In the genomic region with DNA sequence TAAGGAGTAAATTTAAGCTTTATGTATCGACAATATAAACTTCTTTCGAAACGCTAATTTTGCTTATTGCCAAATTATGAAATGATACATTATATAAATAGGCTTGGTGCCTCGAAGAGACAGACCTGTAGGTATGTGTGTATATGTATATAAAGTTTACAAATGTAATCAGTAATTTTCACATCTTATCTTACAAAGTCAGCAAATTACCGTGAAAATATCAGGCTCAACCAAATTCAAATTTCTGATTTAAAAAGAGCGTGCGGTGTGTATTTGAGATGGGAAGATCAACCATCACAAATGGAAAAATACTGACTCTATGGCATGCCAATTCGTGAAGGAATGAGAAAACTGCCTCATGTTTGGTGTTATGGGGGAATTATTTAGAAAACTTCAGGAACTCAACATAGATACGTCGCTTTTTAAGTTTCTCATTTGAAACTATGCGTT, we compare ENCODE assay signal across 8 cellular contexts. TPM values are rescaled to one million over a fixed set of nuclear protein-coding genes. Genes with fewer than 3 reads are reported as not detected.
DNase-seq lines count a peak whose midpoint lies in the region; ATAC-seq, FAIRE-seq and TF ChIP-seq lines count a peak whose summit lies in the region.

No MANE protein-coding gene starts in this region.

- peaks cover 35% of the 10 kb centered on the region for H4K20me1 ChIP-seq in Loucy (ENCODE audit: insufficient read depth, low read length, poor library complexity, severe bottlenecking)

- H3K4me1 Mint-ChIP-seq in dendritic cell treated with granulocyte-macrophage colony-stimulating factor and Interleukin-4, amounts not matched to agents 40 ng/mL and 50 ng/mL, for 4 days (ENCODE audit: low read depth), result peaks cover 35% of the 10 kb centered on the region
- H3K4me1 Mint-ChIP-seq in natural killer cell, result peaks cover 44 to 49% of the 10 kb centered on the region in 2 donors

- no peaks in the 10 kb centered on the region for H3K9me2 ChIP-seq in Loucy (replicated peaks; ENCODE audit: low read depth, low read length)

- H3F3A ChIP-seq in Loucy (ENCODE audit: low read depth), result no peaks in the 10 kb centered on the region

- H2AFZ ChIP-seq in Loucy (ENCODE audit: low read length), result peak overlapping the region; percentile 92

- peak overlapping the region; percentile 91 for H3K4me2 ChIP-seq in Loucy (ENCODE audit: low read depth, low read length, poor library complexity, severe bottlenecking)

- peak overlapping the region; percentile 88 for H3K9ac ChIP-seq in Loucy (ENCODE audit: low read depth, low read length, poor library complexity, severe bottlenecking)

- H3K27me3 ChIP-seq in Loucy (ENCODE audit: insufficient read depth, low read length, poor library complexity, severe bottlenecking), result no peaks in the 10 kb centered on the region

- TF ChIP-seq CTCF in AG09309 (IDR thresholded peaks at IDR 0.05; ENCODE audit: control insufficient read depth, insufficient read depth, low read depth, low read length, missing control alignments) (no peak), Loucy (conservative IDR thresholded peaks at IDR 0.05; ENCODE audit: low read length) (no peak), natural killer cell (IDR thresholded peaks at IDR 0.05) (no peak)

- no peaks in the 10 kb centered on the region for H3K36me3 ChIP-seq in Loucy (ENCODE audit: insufficient read depth, low read length)

- peak overlapping the region; percentile 99 for H3K4me3 Mint-ChIP-seq in dendritic cell treated with granulocyte-macrophage colony-stimulating factor and Interleukin-4, amounts not matched to agents 40 ng/mL and 50 ng/mL, for 4 days
- H3K4me3 Mint-ChIP-seq in natural killer cell, result peak overlapping the region; percentile 99

- peak overlapping the region; percentile 99 for H3K27ac Mint-ChIP-seq in dendritic cell treated with granulocyte-macrophage colony-stimulating factor and Interleukin-4, amounts not matched to agents 40 ng/mL and 50 ng/mL, for 4 days
- peak overlapping the region; percentile 96 to 99 for H3K27ac Mint-ChIP-seq in natural killer cell

- FAIRE-seq in GM19239 (lab: Jason Lieb, UNC), result no peak

- H3K4me3 ChIP-seq in AG09309 (ENCODE audit: control insufficient read depth, low read depth, low read length) (peak overlapping the region; percentile 65), Loucy (ENCODE audit: low read length, poor library complexity, severe bottlenecking) (peak overlapping the region; percentile 95)

- no peaks in the 10 kb centered on the region for H3K9me3 ChIP-seq in Loucy (ENCODE audit: insufficient read depth, low read depth, low read length)

- no peaks in the 10 kb centered on the region for H3K27me3 Mint-ChIP-seq in dendritic cell treated with granulocyte-macrophage colony-stimulating factor and Interleukin-4, amounts not matched to agents 40 ng/mL and 50 ng/mL, for 4 days
- H3K27me3 Mint-ChIP-seq in natural killer cell (ENCODE audit: low read depth in 2 of 2), result no peaks in the 10 kb centered on the region

- intact Hi-C loops in dendritic cell treated with granulocyte-macrophage colony-stimulating factor and Interleukin-4, amounts not matched to agents 40 ng/mL and 50 ng/mL, for 4 days (cut with micrococcal nuclease), result no loop called here
- intact Hi-C loops in natural killer cell (cut with micrococcal nuclease), result loop anchor here (5.0 to 10.0 kb wide), 2 partner anchors 183 to 231 kb away; a partner anchor contains a TSS

- H3K79me2 ChIP-seq in Loucy (ENCODE audit: insufficient read depth, low read length), result peaks cover 57% of the 10 kb centered on the region

- DNase-seq in AG09309 (ENCODE audit: low read depth) (no peak), natural killer cell (no peak), NCI-H1417 treated with DMSO at 0.1 percent for 48 hours (lab: John Stamatoyannopoulos, UW) (no peak), GM19239 (ENCODE audit: insufficient read length, low spot score) (no peak)

- H3K4me1 ChIP-seq in Loucy (ENCODE audit: insufficient read depth, low read length, poor library complexity, severe bottlenecking), result peaks cover 33% of the 10 kb centered on the region

- peaks cover 59% of the 10 kb centered on the region for H3K36me3 Mint-ChIP-seq in dendritic cell treated with granulocyte-macrophage colony-stimulating factor and Interleukin-4, amounts not matched to agents 40 ng/mL and 50 ng/mL, for 4 days (ENCODE audit: low read depth)
- peaks cover 9% of the 10 kb centered on the region for H3K36me3 Mint-ChIP-seq in natural killer cell

- ATAC-seq in natural killer cell (no peak), GM19467 (IDR thresholded peaks at IDR 0.05; ENCODE audit: unreplicated experiment) (no peak), GM21367 (IDR thresholded peaks at IDR 0.05; ENCODE audit: unreplicated experiment) (no peak)

- no peaks in the 10 kb centered on the region for H3K9me3 Mint-ChIP-seq in dendritic cell treated with granulocyte-macrophage colony-stimulating factor and Interleukin-4, amounts not matched to agents 40 ng/mL and 50 ng/mL, for 4 days
- no peaks in the 10 kb centered on the region for H3K9me3 Mint-ChIP-seq in natural killer cell

RNA-seq across cellular contexts. Expression of a gene that starts 0.5 kb away (rescaled TPM):
- 10 to 100 TPM; 28.0 to 35.9 (median 33.8) TPM for total RNA-seq in natural killer cell

RNA-seq across cellular contexts. Expression of a gene that starts 0.6 kb away (rescaled TPM):
- total RNA-seq in natural killer cell, result 100 to 1,000 TPM in 2 of 3 donors, 10 to 100 TPM in 1; 98.2 to 101 (median 101) TPM
